Comparison of ENCODE assay signal across 1 cellular context in genomic region chr18:11004951-11005350, GRCh38.
TF ChIP-seq lines count a peak whose summit lies in the region.

No MANE protein-coding gene starts in this region.

TF ChIP-seq in IMR-90, 13 proteins besides CTCF, POLR2A, EP300 and RAD21 (continued from another document):
- TF ChIP-seq, protein P1, sequence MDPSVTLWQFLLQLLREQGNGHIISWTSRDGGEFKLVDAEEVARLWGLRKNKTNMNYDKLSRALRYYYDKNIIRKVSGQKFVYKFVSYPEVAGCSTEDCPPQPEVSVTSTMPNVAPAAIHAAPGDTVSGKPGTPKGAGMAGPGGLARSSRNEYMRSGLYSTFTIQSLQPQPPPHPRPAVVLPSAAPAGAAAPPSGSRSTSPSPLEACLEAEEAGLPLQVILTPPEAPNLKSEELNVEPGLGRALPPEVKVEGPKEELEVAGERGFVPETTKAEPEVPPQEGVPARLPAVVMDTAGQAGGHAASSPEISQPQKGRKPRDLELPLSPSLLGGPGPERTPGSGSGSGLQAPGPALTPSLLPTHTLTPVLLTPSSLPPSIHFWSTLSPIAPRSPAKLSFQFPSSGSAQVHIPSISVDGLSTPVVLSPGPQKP (IDR thresholded peaks at IDR 0.05; ENCODE audit: borderline replicate concordance, low read depth, low read length), result no peak
- TF ChIP-seq FOS (IDR thresholded peaks at IDR 0.05; ENCODE audit: low read depth, low read length), result no peak
TF ChIP-seq in IMR-90: peak in this region for 0.
